ENCODE assay signal across 8 cellular contexts in the genomic region with DNA sequence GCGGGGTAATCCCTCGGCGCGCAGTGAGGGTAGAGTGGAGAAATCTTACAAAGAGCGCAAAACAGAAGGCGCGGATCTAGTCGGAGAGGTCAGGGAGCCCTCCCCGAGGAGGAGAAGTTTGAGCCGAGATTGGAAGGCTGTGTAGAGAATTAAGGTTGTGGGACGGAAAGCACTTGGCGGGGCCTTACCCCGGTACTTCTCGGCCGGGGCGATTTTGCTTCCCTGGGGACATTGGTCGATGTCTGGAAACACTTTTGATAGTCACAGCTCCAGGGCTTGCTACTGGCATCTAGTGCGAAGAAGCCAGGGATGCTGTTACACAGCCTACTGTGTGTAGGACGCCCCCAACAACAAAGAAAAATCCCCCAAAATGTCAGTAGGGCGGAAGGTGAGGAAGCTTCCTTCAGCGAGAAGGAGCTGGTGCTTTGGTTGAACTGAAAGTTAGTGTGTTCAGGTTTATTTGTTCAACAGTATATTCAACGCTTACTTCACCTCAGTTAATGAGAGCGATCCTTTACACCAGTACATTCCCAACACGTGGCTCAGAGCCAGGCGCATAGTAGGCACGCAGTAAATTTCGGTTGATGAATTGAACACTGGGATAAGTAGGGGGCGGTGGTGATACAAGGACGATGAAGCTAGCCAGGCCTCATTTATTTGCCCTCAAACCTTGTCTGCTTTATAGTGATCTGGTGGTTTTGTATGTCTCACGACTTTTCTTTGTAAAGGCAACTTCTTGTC. TPM values are rescaled to one million over a fixed set of nuclear protein-coding genes. Genes with fewer than 3 reads are reported as not detected.
A peak's percentile ranks its signal among the peaks of the same experiment; 100 is the strongest.
DNase-seq lines count a peak whose midpoint lies in the region; ATAC-seq and TF ChIP-seq lines count a peak whose summit lies in the region.

No MANE protein-coding gene starts in this region.

- H3K36me3 ChIP-seq in neural progenitor cell, result peaks cover 2% of the 10 kb centered on the region

- peaks cover 20% of the 10 kb centered on the region for H3K4me1 Mint-ChIP-seq in neural progenitor cell

- no peaks in the 10 kb centered on the region for H3K4me1 ChIP-seq in neural progenitor cell

- H3F3A ChIP-seq in neural progenitor cell (ENCODE audit: low read depth), result peaks cover 13% of the 10 kb centered on the region

- no peaks in the 10 kb centered on the region for H3K27me3 Mint-ChIP-seq in neural progenitor cell (ENCODE audit: insufficient read depth, low read depth)

- H4K20me1 ChIP-seq in neural progenitor cell (ENCODE audit: low read depth), result peaks cover 38% of the 10 kb centered on the region

- peak; percentile 4 for ATAC-seq in HG03571 (IDR thresholded peaks at IDR 0.05; ENCODE audit: unreplicated experiment)
- ATAC-seq in HG02840 (IDR thresholded peaks at IDR 0.05; ENCODE audit: low FRiP score, unreplicated experiment), result no peak

- no peaks in the 10 kb centered on the region for H3K27me3 ChIP-seq in neural progenitor cell

- no peaks in the 10 kb centered on the region for H3K9me3 ChIP-seq in neural progenitor cell (ENCODE audit: low read depth)

- H3K27ac Mint-ChIP-seq in neural progenitor cell, result peak overlapping the region; percentile 20

- peaks cover 2% of the 10 kb centered on the region for H3K9me3 Mint-ChIP-seq in neural progenitor cell

- H3K4me3 Mint-ChIP-seq in neural progenitor cell, result peak overlapping the region; percentile 94

- TF ChIP-seq CTCF in WI38 (IDR thresholded peaks at IDR 0.05; ENCODE audit: low read depth, low read length) (no peak), neural progenitor cell (IDR thresholded peaks at IDR 0.05) (no peak)

- H2AFZ ChIP-seq in neural progenitor cell (replicated peaks), result peak overlapping the region; percentile 86

- H3K79me2 ChIP-seq in neural progenitor cell (ENCODE audit: low read depth), result peaks cover 56% of the 10 kb centered on the region

- H3K27ac ChIP-seq in neural progenitor cell, result peak overlapping the region; percentile 11

- DNase-seq in activated T-cell treated with anti-CD3 and anti-CD28 coated beads for 4 hours, result peak; percentile 17
- DNase-seq in activated T-cell treated with anti-CD3 and anti-CD28 coated beads, Interleukin-2, amount 50 U/mL, for 1 hour, result no peak
- DNase-seq in fibroblast of peridontal ligament (ENCODE audit: extremely low read depth), result peak; percentile 25
- peak; percentile 85 for DNase-seq in neural progenitor cell (ENCODE audit: low spot score)
- DNase-seq in NCI-H146 (lab: John Stamatoyannopoulos, UW), result no peak

- peak overlapping the region; percentile 86 for H3K4me3 ChIP-seq in WI38 (ENCODE audit: low read depth, low read length)
- peak overlapping the region; percentile 84 for H3K4me3 ChIP-seq in neural progenitor cell

- peaks cover 19% of the 10 kb centered on the region for H3K36me3 Mint-ChIP-seq in neural progenitor cell

- H3K9ac ChIP-seq in neural progenitor cell, result peak overlapping the region; percentile 61

- H3K4me2 ChIP-seq in neural progenitor cell, result peak overlapping the region; percentile 87

RNA-seq across cellular contexts. Expression of a gene that starts 0.8 kb away (rescaled TPM):
- 41.4 and 54.1 TPM in 2 replicates for total RNA-seq in neural progenitor cell (ENCODE audit: low replicate concordance)

RNA-seq across cellular contexts. Expression of a gene that starts 44.4 kb away (rescaled TPM):
- total RNA-seq in neural progenitor cell (ENCODE audit: low replicate concordance), result 0.40 TPM in 1 of 2 replicates, not detected in the other

RNA-seq across cellular contexts. Expression of a gene that starts 45.1 kb away (rescaled TPM):
- total RNA-seq in neural progenitor cell (ENCODE audit: low replicate concordance), result 15.6 and 41.9 TPM in 2 replicates

RNA-seq across cellular contexts. Expression of a gene that starts 57.5 kb away (rescaled TPM):
- 7.8 and 13.0 TPM in 2 replicates for total RNA-seq in neural progenitor cell (ENCODE audit: low replicate concordance)

Comparison
In these comparisons a context has a peak if more than half of its experiments do, and no peak if none do; other contexts are left out.
1. DNase-seq: peak in activated T-cell treated with anti-CD3 and anti-CD28 coated beads for 4 hours (single experiment), fibroblast of peridontal ligament (single experiment) and neural progenitor cell (single experiment); none in activated T-cell treated with anti-CD3 and anti-CD28 coated beads, Interleukin-2, amount 50 U/mL, for 1 hour (single experiment) and NCI-H146 (single experiment).